ENCODE assay signal across 9 cellular contexts in genomic region chr13:113108521-113108920, GRCh38. TPM values are rescaled to one million over a fixed set of nuclear protein-coding genes. Genes with fewer than 3 reads are reported as not detected.
"Had no signal": no experiment of that assay in that cellular context is flagged by ENCODE, and none has a peak within 500 bp of the region (broad histone marks: within the 10 kb centered on the region; RNA-seq: fewer than 3 reads in every experiment).

No MANE protein-coding gene starts in this region.

RNA-seq across cellular contexts. Expression of gene F7, which starts 2.9 kb away (rescaled TPM):
- total RNA-seq: LHCN-M2, MCF 10A, OCI-LY7, PC-9, Right ventricle myocardium inferior, RPMI7951, SJCRH30, SK-MEL-5 had no signal

RNA-seq across cellular contexts. Expression of gene F10, which starts 14.1 kb away (rescaled TPM):
- total RNA-seq: MCF 10A, OCI-LY7, PC-9, RPMI7951, SK-MEL-5 had no signal

RNA-seq across cellular contexts. Expression of gene PROZ, which starts 49.9 kb away (rescaled TPM):
- total RNA-seq: LHCN-M2, MCF 10A, NCI-H460, OCI-LY7, PC-9, Right ventricle myocardium inferior, RPMI7951, SJCRH30, SK-MEL-5 had no signal
